In genomic region chr20:34683667-34684066, GRCh38 we compare ENCODE assay signal across 8 cellular contexts.
"Had no signal": no experiment of that assay in that cellular context is flagged by ENCODE, and none has a peak within 500 bp of the region (broad histone marks: within the 10 kb centered on the region; RNA-seq: fewer than 3 reads in every experiment).

No MANE protein-coding gene starts in this region.

- ATAC-seq: GM12878 had no signal

- FAIRE-seq: G401.6, GM12878, GM12891, GM12892, GM18507, GM19239 had no signal

- H3K4me3 ChIP-seq: GM12878 had no signal

- DNase-seq: GDM1, GF-D8 had no signal
